ENCODE assay signal across 8 cellular contexts in the genomic region with DNA sequence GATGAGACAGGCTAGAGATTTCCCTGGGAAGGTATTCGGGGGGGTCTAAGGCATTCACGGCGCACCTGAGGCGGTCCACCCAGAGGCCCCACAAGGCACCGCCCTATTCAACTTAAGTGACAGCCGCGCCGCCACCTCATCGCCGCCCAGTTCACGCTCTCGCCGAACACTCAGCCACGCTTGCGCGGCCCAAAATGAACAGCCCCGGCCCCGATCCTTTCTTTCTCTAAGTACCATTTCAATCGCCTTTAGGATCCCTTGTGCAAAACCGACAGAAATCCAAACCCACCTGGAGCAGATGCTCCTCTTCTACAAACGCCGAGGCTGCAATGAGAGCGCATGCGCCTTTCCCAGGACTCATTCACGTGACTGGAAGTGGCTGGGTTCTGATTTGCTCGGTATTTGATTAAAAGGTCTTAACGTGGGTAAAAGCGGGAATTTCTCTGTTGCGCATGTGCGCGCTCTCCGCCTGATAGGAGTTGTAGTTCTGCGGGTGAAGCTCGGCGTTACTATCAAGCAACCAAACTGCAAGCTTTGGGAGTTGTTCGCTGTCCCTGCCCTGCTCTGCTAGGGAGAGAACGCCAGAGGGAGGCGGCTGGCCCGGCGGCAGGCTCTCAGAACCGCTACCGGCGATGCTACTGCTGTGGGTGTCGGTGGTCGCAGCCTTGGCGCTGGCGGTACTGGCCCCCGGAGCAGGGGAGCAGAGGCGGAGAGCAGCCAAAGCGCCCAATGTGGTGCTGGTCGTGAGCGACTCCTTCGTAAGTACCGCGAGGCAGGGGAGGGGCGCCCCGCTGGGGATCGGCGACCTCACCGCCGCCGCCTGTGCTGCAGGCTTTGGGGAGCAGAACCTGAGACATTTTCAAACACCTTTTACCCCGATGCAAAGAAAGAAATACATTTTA. TPM values are rescaled to one million over a fixed set of nuclear protein-coding genes. Genes with fewer than 3 reads are reported as not detected.
A peak's percentile ranks its signal among the peaks of the same experiment; 100 is the strongest.
DNase-seq lines count a peak whose midpoint lies in the region; ATAC-seq and TF ChIP-seq lines count a peak whose summit lies in the region.

A gene with protein sequence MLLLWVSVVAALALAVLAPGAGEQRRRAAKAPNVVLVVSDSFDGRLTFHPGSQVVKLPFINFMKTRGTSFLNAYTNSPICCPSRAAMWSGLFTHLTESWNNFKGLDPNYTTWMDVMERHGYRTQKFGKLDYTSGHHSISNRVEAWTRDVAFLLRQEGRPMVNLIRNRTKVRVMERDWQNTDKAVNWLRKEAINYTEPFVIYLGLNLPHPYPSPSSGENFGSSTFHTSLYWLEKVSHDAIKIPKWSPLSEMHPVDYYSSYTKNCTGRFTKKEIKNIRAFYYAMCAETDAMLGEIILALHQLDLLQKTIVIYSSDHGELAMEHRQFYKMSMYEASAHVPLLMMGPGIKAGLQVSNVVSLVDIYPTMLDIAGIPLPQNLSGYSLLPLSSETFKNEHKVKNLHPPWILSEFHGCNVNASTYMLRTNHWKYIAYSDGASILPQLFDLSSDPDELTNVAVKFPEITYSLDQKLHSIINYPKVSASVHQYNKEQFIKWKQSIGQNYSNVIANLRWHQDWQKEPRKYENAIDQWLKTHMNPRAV (plus strand): TSS at position 455 of the 902 bp plus-strand sequence. CDS start 178 bp downstream, at position 633.
A gene (minus strand): TSS at position 331 of the 902 bp plus-strand sequence. CDS start 7,827 bp downstream, outside the sequence.

- H3K36me3 ChIP-seq in CD4-positive, alpha-beta memory T cell (ENCODE audit: insufficient read depth, low read length) = peaks cover 4% of the 10 kb centered on the region
- no peaks in the 10 kb centered on the region for H3K36me3 ChIP-seq in ectodermal cell (ENCODE audit: control insufficient read depth, insufficient read depth, low read length)
- peaks cover 16% of the 10 kb centered on the region for H3K36me3 ChIP-seq in lower lobe of right lung

- peaks cover 0 to 2% (median 0%) of the 10 kb centered on the region in 8 donors for H3K9me3 Mint-ChIP-seq in CD4-positive, alpha-beta memory T cell
- no peaks in the 10 kb centered on the region for H3K9me3 Mint-ChIP-seq in activated CD8-positive, alpha-beta T cell treated with anti-CD3 and anti-CD28 coated beads for 36 hours

- peaks cover 37% of the 10 kb centered on the region for H3K4me1 ChIP-seq in CD4-positive, alpha-beta memory T cell (ENCODE audit: insufficient read depth, low read length)
- H3K4me1 ChIP-seq in ectodermal cell (ENCODE audit: control insufficient read depth, insufficient read depth, low read length) = peaks cover 9% of the 10 kb centered on the region
- peaks cover 27% of the 10 kb centered on the region for H3K4me1 ChIP-seq in lower lobe of right lung

- POLR2A ChIA-PET in CD4-positive, alpha-beta memory T cell (lab: Charles Lee; ENCODE audit: partially characterized antibody) = interaction anchor here (0.6 to 4.2 kb wide), 13 partner anchors 10 to 1253 kb away, joined by 3 to 62 read pairs (median 3); a partner anchor contains a TSS
- POLR2A ChIA-PET in activated CD8-positive, alpha-beta T cell treated with anti-CD3 and anti-CD28 coated beads for 36 hours (lab: Charles Lee) = interaction anchor here (0.7 to 1.6 kb wide), 4 partner anchors 10 to 77 kb away, joined by 3 to 5 read pairs (median 3); no protein-coding TSS in a partner anchor

- H3K27ac Mint-ChIP-seq in CD4-positive, alpha-beta memory T cell = peak within 1 kb of the TSS; percentile 89 to 99 (median 96)
- peak within 1 kb of the TSS; percentile 91 for H3K27ac Mint-ChIP-seq in activated CD8-positive, alpha-beta T cell treated with anti-CD3 and anti-CD28 coated beads for 36 hours

- H3K27me3 ChIP-seq in CD4-positive, alpha-beta memory T cell (ENCODE audit: insufficient read depth, low read length) = no peaks in the 10 kb centered on the region
- H3K27me3 ChIP-seq in ectodermal cell (ENCODE audit: control insufficient read depth, insufficient read depth, low read length, poor library complexity, severe bottlenecking) (no peaks in the 10 kb centered on the region), lower lobe of right lung (ENCODE audit: low read depth) (no peaks in the 10 kb centered on the region)

- ATAC-seq in GM19452 (IDR thresholded peaks at IDR 0.05; ENCODE audit: unreplicated experiment) = peak; percentile 93
- peak; percentile 90 for ATAC-seq in activated CD8-positive, alpha-beta T cell treated with anti-CD3 and anti-CD28 coated beads for 36 hours
- peak; percentile 98 for ATAC-seq in lower lobe of right lung

- peaks cover 32 to 53% (median 42%) of the 10 kb centered on the region in 4 donors for H3K4me1 Mint-ChIP-seq in CD4-positive, alpha-beta memory T cell
- H3K4me1 Mint-ChIP-seq in activated CD8-positive, alpha-beta T cell treated with anti-CD3 and anti-CD28 coated beads for 36 hours (ENCODE audit: low read depth) = peaks cover 35% of the 10 kb centered on the region

- CTCF ChIA-PET in CD4-positive, alpha-beta memory T cell (lab: Charles Lee; ENCODE audit: partially characterized antibody) = interaction anchor here (0.5 to 3.6 kb wide), 8 partner anchors 9 to 1259 kb away, joined by 3 to 20 read pairs (median 4); no protein-coding TSS in a partner anchor
- CTCF ChIA-PET in activated CD8-positive, alpha-beta T cell treated with anti-CD3 and anti-CD28 coated beads for 36 hours (lab: Charles Lee) = interaction anchor here (1.0 to 1.6 kb wide), 2 partner anchors 11 to 83 kb away, joined by 4 to 6 read pairs; no protein-coding TSS in a partner anchor

- peak within 1 kb of the TSS; percentile 70 for H3K27ac ChIP-seq in CD4-positive, alpha-beta memory T cell (ENCODE audit: low read depth, low read length)
- H3K27ac ChIP-seq in ectodermal cell (ENCODE audit: insufficient read depth, low read depth, low read length, poor library complexity, severe bottlenecking) (peak within 1 kb of the TSS; percentile 80), lower lobe of right lung (peak within 1 kb of the TSS; percentile 91)

- no peaks in the 10 kb centered on the region for H3K9me3 ChIP-seq in CD4-positive, alpha-beta memory T cell (ENCODE audit: control insufficient read depth in 1 of 2, low read length in 2 of 2)
- H3K9me3 ChIP-seq in ectodermal cell (ENCODE audit: control insufficient read depth, low read length) = no peaks in the 10 kb centered on the region
- no peaks in the 10 kb centered on the region for H3K9me3 ChIP-seq in lower lobe of right lung

- no peak for TF ChIP-seq CTCF in activated CD8-positive, alpha-beta T cell treated with anti-CD3 and anti-CD28 coated beads for 36 hours (IDR thresholded peaks at IDR 0.05)
- peak; percentile 47 for TF ChIP-seq CTCF in lower lobe of right lung (IDR thresholded peaks at IDR 0.05)

- H3K27me3 Mint-ChIP-seq in CD4-positive, alpha-beta memory T cell = no peaks in the 10 kb centered on the region
- no peaks in the 10 kb centered on the region for H3K27me3 Mint-ChIP-seq in activated CD8-positive, alpha-beta T cell treated with anti-CD3 and anti-CD28 coated beads for 36 hours

- peaks cover 22 to 24% of the 10 kb centered on the region in 2 donors for H3K36me3 Mint-ChIP-seq in CD4-positive, alpha-beta memory T cell
- H3K36me3 Mint-ChIP-seq in activated CD8-positive, alpha-beta T cell treated with anti-CD3 and anti-CD28 coated beads for 36 hours (ENCODE audit: low read depth) = peaks cover 11% of the 10 kb centered on the region

- intact Hi-C loops in CD4-positive, alpha-beta memory T cell (cut with micrococcal nuclease) = loop anchor here (1.0 to 10.0 kb wide), 10 partner anchors 37 to 1628 kb away; a partner anchor contains a TSS
- intact Hi-C loops in activated CD8-positive, alpha-beta T cell treated with anti-CD3 and anti-CD28 coated beads for 36 hours (cut with micrococcal nuclease) = loop anchor here (5.0 kb wide), 1 partner anchor 67 kb away; a partner anchor contains a TSS
- intact Hi-C loops in lower lobe of right lung (cut with DNase I) = no loop called here

- WGBS in ectodermal cell, 2 experiments = 0% methylated on average over 63 of the region's 63 CpGs

- H3K4me3 Mint-ChIP-seq in CD4-positive, alpha-beta memory T cell = peak within 1 kb of the TSS; percentile 92 to 100 (median 98)
- H3K4me3 Mint-ChIP-seq in activated CD8-positive, alpha-beta T cell treated with anti-CD3 and anti-CD28 coated beads for 36 hours = peak within 1 kb of the TSS; percentile 85

- peak; percentile 95 to 98 (median 97) for DNase-seq in CD4-positive, alpha-beta memory T cell
- DNase-seq in HK-2 (ENCODE audit: unreplicated experiment) (peak; percentile 89), NCI-H82 treated with DMSO at 0.1 percent for 48 hours (lab: John Stamatoyannopoulos, UW; ENCODE audit: unreplicated experiment) (peak; percentile 97), lower lobe of right lung (peak; percentile 96)
- DNase-seq in activated CD8-positive, alpha-beta T cell treated with anti-CD3 and anti-CD28 coated beads for 36 hours = peak; percentile 92
- peak; percentile 80 to 88 (median 85) for DNase-seq in stimulated activated CD4-positive, alpha-beta T cell treated with anti-CD3 and anti-CD28 coated beads, TNF-alpha, amount 100 ng/mL, for 24 hours (ENCODE audit: low read depth in 3 of 3)

- H3K4me3 ChIP-seq in CD4-positive, alpha-beta memory T cell (ENCODE audit: low read length in 2 of 2) = peak within 1 kb of the TSS; percentile 61 to 84
- peak within 1 kb of the TSS; percentile 58 for H3K4me3 ChIP-seq in ectodermal cell (ENCODE audit: insufficient read depth, low read depth, low read length)
- H3K4me3 ChIP-seq in lower lobe of right lung = peak within 1 kb of the TSS; percentile 86

RNA-seq across cellular contexts. Expression of the first gene that starts in this region (rescaled TPM):
- total RNA-seq in CD4-positive, alpha-beta memory T cell = 1 to 10 TPM; 6.8 to 7.4 TPM
- polyA plus RNA-seq in CD4-positive, alpha-beta memory T cell = 10 to 100 TPM; 10.0 to 13.2 TPM
- 1 to 10 TPM; 4.9 to 5.0 TPM for total RNA-seq in activated CD8-positive, alpha-beta T cell treated with anti-CD3 and anti-CD28 coated beads for 36 hours
- 18.9 TPM for polyA plus RNA-seq in ectodermal cell (2013, experiment 1 of 4)
- polyA plus RNA-seq in ectodermal cell (2013, experiment 2 of 4) = 14.1 TPM
- polyA plus RNA-seq in ectodermal cell (2013, experiment 3 of 4) = 13.5 TPM
- polyA plus RNA-seq in ectodermal cell (2013, experiment 4 of 4) = 15.6 TPM
- 5.6 TPM for total RNA-seq in lower lobe of right lung

RNA-seq across cellular contexts. Expression of the second gene that starts in this region (rescaled TPM):
- 10 to 100 TPM; 94.6 to 99.9 TPM for total RNA-seq in CD4-positive, alpha-beta memory T cell
- polyA plus RNA-seq in CD4-positive, alpha-beta memory T cell = 10 to 100 TPM; 46.4 to 48.0 TPM
- total RNA-seq in activated CD8-positive, alpha-beta T cell treated with anti-CD3 and anti-CD28 coated beads for 36 hours = 10 to 100 TPM; 68.2 to 70.0 TPM
- 72.5 TPM for polyA plus RNA-seq in ectodermal cell (2013, experiment 1 of 4)
- 78.1 TPM for polyA plus RNA-seq in ectodermal cell (2013, experiment 2 of 4)
- 63.8 TPM for polyA plus RNA-seq in ectodermal cell (2013, experiment 3 of 4)
- 68.0 TPM for polyA plus RNA-seq in ectodermal cell (2013, experiment 4 of 4)
- total RNA-seq in lower lobe of right lung = 68.7 TPM

Comparison
In these comparisons a context has a peak if more than half of its experiments do, and no peak if none do; other contexts are left out.
1. Peak in every context shown above with its lines: DNase-seq, ATAC-seq, H3K4me3 ChIP-seq and H3K27ac ChIP-seq.